1 cellular context compared by ENCODE assay signal in the genomic region with DNA sequence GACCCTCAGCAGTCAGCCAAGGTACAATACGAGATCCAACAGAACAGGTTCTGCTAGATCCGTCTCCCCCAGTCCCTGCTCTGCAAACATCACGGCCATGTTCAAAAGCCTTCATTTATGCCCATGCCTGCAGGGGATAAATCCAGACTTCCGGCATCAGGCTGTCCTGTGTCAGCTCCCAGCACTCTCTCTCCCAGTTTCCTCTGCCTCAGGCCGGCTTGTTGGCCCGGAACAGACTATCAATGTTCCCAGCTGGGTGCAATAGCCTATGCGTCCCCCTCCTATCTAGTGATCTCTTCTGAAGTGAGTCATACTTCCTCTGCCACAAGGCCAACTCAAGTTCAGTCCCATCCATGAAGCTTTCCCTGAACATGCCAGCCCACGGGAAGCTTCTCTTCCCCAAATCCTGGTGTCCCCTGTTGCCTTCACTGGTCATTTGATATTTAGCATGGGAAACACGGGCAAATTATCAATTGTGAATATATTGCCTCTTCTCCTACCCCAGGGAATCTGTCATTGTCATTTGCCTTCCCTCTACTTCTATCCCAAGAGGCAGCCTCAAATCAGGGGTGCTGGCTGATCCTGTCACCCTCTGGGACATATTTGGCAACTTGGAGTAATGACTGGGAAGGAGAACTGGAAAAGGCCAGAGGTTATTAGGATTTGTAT.
TF ChIP-seq lines count a peak whose summit lies in the region.

No MANE protein-coding gene starts in this region.

TF ChIP-seq in GM23338, 12 proteins besides CTCF, POLR2A, EP300 and RAD21 (continued from another document):
- TF ChIP-seq JUNB (IDR thresholded peaks at IDR 0.05; ENCODE audit: unreplicated experiment), result no peak
- no peak for TF ChIP-seq POLR2AphosphoS5 (IDR thresholded peaks at IDR 0.05; ENCODE audit: low read depth)
- TF ChIP-seq STAT1 (IDR thresholded peaks at IDR 0.05; ENCODE audit: unreplicated experiment), result no peak
- no peak for TF ChIP-seq NANOG (IDR thresholded peaks at IDR 0.05; ENCODE audit: borderline replicate concordance)
